In the genomic region with DNA sequence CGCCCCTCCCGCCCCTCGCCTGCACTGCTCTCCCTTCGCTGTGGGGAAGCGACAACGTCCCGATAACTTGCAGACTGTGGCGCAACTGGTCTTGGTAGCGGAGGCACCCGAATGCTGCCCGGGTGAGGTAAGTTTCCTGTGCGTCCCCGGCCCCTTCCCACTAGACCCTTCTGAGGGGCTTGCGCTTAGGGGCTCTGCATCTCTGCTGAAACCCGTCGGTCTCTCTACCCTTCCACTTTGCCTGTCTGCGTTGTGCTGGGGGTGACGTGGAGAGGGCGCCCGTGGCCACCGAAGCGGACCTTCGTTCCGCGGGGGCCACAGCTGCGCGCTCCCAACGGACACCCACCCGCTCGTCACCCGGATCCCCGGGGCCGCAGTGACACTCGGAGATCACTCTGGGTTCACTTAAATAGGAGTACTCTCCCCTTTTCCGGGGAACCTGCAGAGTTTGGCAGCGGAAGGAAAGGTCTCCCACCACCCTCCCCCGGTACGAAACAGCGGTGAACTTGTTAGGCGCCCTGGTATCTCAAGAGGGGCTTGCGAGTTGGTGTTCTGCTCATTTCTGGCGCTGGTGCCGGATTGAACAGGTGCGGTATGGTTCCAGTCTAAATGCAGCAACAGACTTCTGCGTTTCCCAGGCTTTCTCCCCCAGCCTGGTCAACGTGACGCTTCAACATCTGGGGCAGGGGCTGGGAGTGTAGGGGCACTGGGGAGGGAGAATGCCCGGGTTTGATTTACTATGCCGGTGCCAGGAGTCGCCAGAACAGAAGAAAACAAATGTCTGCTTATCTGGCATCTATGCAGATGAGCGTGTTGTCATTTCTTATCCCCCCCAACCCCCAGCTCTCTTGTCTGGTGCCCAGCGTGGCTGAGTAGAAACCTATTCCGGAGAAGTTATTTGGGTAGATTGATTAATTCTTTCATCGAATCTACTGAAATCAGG, we compare ENCODE assay signal across 1 cellular context.
TF ChIP-seq lines count a peak whose summit lies in the region.

No MANE protein-coding gene starts in this region.

TF ChIP-seq in HepG2, 621 proteins besides CTCF, POLR2A, EP300 and RAD21 (continued from another document and continues in another):
- TF ChIP-seq GPN1 (CRISPR knock-in tag; IDR thresholded peaks at IDR 0.05; ENCODE audit: borderline replicate concordance) = no peak
- TF ChIP-seq REL (CRISPR knock-in tag; conservative IDR thresholded peaks at IDR 0.05) = peak; percentile 22; the same call in 1 of the 2 replicates
- peak; percentile 35; the same call in 1 of the 2 replicates for TF ChIP-seq ZNF570 (CRISPR knock-in tag; IDR thresholded peaks at IDR 0.05; ENCODE audit: borderline replicate concordance)
- TF ChIP-seq MIER2 (CRISPR knock-in tag; IDR thresholded peaks at IDR 0.05) = no peak
- TF ChIP-seq SIN3A (IDR thresholded peaks at IDR 0.05; ENCODE audit: borderline replicate concordance, low read depth, low read length) = 0 out of 2 replicates have a peak, but pooled peaks have one; percentile 44
- no peak for TF ChIP-seq ZNF335 (CRISPR knock-in tag; IDR thresholded peaks at IDR 0.05)
- no peak for TF ChIP-seq IRF2 (CRISPR knock-in tag; IDR thresholded peaks at IDR 0.05)
- TF ChIP-seq, protein P1, sequence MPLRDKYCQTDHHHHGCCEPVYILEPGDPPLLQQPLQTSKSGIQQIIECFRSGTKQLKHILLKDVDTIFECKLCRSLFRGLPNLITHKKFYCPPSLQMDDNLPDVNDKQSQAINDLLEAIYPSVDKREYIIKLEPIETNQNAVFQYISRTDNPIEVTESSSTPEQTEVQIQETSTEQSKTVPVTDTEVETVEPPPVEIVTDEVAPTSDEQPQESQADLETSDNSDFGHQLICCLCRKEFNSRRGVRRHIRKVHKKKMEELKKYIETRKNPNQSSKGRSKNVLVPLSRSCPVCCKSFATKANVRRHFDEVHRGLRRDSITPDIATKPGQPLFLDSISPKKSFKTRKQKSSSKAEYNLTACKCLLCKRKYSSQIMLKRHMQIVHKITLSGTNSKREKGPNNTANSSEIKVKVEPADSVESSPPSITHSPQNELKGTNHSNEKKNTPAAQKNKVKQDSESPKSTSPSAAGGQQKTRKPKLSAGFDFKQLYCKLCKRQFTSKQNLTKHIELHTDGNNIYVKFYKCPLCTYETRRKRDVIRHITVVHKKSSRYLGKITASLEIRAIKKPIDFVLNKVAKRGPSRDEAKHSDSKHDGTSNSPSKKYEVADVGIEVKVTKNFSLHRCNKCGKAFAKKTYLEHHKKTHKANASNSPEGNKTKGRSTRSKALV (CRISPR knock-in tag; IDR thresholded peaks at IDR 0.05) = peak; percentile 76
- TF ChIP-seq FOXK1 (CRISPR knock-in tag; IDR thresholded peaks at IDR 0.05; ENCODE audit: borderline replicate concordance, low read depth) = peak; percentile 48; the same call in 1 of the 2 replicates
- TF ChIP-seq, protein P2, sequence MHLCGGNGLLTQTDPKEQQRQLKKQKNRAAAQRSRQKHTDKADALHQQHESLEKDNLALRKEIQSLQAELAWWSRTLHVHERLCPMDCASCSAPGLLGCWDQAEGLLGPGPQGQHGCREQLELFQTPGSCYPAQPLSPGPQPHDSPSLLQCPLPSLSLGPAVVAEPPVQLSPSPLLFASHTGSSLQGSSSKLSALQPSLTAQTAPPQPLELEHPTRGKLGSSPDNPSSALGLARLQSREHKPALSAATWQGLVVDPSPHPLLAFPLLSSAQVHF (CRISPR knock-in tag; IDR thresholded peaks at IDR 0.05) = 0 out of 2 replicates have a peak, but pooled peaks have one; percentile 30
- TF ChIP-seq ZNF343 (CRISPR knock-in tag; IDR thresholded peaks at IDR 0.05) = no peak
- TF ChIP-seq, protein P3, sequence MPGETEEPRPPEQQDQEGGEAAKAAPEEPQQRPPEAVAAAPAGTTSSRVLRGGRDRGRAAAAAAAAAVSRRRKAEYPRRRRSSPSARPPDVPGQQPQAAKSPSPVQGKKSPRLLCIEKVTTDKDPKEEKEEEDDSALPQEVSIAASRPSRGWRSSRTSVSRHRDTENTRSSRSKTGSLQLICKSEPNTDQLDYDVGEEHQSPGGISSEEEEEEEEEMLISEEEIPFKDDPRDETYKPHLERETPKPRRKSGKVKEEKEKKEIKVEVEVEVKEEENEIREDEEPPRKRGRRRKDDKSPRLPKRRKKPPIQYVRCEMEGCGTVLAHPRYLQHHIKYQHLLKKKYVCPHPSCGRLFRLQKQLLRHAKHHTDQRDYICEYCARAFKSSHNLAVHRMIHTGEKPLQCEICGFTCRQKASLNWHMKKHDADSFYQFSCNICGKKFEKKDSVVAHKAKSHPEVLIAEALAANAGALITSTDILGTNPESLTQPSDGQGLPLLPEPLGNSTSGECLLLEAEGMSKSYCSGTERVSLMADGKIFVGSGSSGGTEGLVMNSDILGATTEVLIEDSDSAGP (CRISPR knock-in tag; IDR thresholded peaks at IDR 0.05; ENCODE audit: borderline replicate concordance) = no peak; the same call in 1 of the 2 replicates
- TF ChIP-seq, protein P4, sequence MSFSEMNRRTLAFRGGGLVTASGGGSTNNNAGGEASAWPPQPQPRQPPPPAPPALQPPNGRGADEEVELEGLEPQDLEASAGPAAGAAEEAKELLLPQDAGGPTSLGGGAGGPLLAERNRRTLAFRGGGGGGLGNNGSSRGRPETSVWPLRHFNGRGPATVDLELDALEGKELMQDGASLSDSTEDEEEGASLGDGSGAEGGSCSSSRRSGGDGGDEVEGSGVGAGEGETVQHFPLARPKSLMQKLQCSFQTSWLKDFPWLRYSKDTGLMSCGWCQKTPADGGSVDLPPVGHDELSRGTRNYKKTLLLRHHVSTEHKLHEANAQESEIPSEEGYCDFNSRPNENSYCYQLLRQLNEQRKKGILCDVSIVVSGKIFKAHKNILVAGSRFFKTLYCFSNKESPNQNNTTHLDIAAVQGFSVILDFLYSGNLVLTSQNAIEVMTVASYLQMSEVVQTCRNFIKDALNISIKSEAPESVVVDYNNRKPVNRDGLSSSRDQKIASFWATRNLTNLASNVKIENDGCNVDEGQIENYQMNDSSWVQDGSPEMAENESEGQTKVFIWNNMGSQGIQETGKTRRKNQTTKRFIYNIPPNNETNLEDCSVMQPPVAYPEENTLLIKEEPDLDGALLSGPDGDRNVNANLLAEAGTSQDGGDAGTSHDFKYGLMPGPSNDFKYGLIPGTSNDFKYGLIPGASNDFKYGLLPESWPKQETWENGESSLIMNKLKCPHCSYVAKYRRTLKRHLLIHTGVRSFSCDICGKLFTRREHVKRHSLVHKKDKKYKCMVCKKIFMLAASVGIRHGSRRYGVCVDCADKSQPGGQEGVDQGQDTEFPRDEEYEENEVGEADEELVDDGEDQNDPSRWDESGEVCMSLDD (CRISPR knock-in tag; IDR thresholded peaks at IDR 0.05; ENCODE audit: borderline replicate concordance) = peak; percentile 67; the same call in 1 of the 2 replicates
- 0 out of 2 replicates have a peak, but pooled peaks have one; percentile 23 for TF ChIP-seq HDAC2 (CRISPR knock-in tag; IDR thresholded peaks at IDR 0.05)
- TF ChIP-seq FOXJ3 (CRISPR knock-in tag; IDR thresholded peaks at IDR 0.05; ENCODE audit: borderline replicate concordance) = no peak
- TF ChIP-seq, protein P5, sequence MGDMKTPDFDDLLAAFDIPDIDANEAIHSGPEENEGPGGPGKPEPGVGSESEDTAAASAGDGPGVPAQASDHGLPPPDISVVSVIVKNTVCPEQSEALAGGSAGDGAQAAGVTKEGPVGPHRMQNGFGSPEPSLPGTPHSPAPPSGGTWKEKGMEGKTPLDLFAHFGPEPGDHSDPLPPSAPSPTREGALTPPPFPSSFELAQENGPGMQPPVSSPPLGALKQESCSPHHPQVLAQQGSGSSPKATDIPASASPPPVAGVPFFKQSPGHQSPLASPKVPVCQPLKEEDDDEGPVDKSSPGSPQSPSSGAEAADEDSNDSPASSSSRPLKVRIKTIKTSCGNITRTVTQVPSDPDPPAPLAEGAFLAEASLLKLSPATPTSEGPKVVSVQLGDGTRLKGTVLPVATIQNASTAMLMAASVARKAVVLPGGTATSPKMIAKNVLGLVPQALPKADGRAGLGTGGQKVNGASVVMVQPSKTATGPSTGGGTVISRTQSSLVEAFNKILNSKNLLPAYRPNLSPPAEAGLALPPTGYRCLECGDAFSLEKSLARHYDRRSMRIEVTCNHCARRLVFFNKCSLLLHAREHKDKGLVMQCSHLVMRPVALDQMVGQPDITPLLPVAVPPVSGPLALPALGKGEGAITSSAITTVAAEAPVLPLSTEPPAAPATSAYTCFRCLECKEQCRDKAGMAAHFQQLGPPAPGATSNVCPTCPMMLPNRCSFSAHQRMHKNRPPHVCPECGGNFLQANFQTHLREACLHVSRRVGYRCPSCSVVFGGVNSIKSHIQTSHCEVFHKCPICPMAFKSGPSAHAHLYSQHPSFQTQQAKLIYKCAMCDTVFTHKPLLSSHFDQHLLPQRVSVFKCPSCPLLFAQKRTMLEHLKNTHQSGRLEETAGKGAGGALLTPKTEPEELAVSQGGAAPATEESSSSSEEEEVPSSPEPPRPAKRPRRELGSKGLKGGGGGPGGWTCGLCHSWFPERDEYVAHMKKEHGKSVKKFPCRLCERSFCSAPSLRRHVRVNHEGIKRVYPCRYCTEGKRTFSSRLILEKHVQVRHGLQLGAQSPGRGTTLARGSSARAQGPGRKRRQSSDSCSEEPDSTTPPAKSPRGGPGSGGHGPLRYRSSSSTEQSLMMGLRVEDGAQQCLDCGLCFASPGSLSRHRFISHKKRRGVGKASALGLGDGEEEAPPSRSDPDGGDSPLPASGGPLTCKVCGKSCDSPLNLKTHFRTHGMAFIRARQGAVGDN (CRISPR knock-in tag; IDR thresholded peaks at IDR 0.05) = peak; percentile 50
- TF ChIP-seq ZNF292 (CRISPR knock-in tag; IDR thresholded peaks at IDR 0.05; ENCODE audit: borderline replicate concordance, low read depth) = peak; percentile 92; the same call in 1 of the 2 replicates
- peak; percentile 19 for TF ChIP-seq ASH2L (IDR thresholded peaks at IDR 0.05; ENCODE audit: insufficient read length, low read depth, low read length)
- 0 out of 2 replicates have a peak, but pooled peaks have one; percentile 15 for TF ChIP-seq KDM5A (IDR thresholded peaks at IDR 0.05; ENCODE audit: borderline replicate concordance, low read length)
- TF ChIP-seq SRY (CRISPR knock-in tag; IDR thresholded peaks at IDR 0.05) = no peak; the same call in 1 of the 2 replicates
- 0 out of 2 replicates have a peak, but pooled peaks have one; percentile 32 for TF ChIP-seq FOXC1 (CRISPR knock-in tag; IDR thresholded peaks at IDR 0.05; ENCODE audit: borderline replicate concordance)
- no peak for TF ChIP-seq MAZ (IDR thresholded peaks at IDR 0.05; ENCODE audit: borderline replicate concordance, low read depth, low read length)
- 0 out of 2 replicates have a peak, but pooled peaks have one; percentile 57 for TF ChIP-seq MAZ (CRISPR knock-in tag; IDR thresholded peaks at IDR 0.05; ENCODE audit: low read depth)
- TF ChIP-seq MED13 (CRISPR knock-in tag; IDR thresholded peaks at IDR 0.05) = no peak
- TF ChIP-seq, protein P6, sequence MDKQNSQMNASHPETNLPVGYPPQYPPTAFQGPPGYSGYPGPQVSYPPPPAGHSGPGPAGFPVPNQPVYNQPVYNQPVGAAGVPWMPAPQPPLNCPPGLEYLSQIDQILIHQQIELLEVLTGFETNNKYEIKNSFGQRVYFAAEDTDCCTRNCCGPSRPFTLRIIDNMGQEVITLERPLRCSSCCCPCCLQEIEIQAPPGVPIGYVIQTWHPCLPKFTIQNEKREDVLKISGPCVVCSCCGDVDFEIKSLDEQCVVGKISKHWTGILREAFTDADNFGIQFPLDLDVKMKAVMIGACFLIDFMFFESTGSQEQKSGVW (CRISPR knock-in tag; IDR thresholded peaks at IDR 0.05; ENCODE audit: borderline replicate concordance) = no peak
- 0 out of 2 replicates have a peak, but pooled peaks have one; percentile 27 for TF ChIP-seq GATAD1 (CRISPR knock-in tag; IDR thresholded peaks at IDR 0.05)
- no peak for TF ChIP-seq ARID2 (CRISPR knock-in tag; IDR thresholded peaks at IDR 0.05; ENCODE audit: borderline replicate concordance)
- peak; percentile 51 for TF ChIP-seq GABPB1 (CRISPR knock-in tag; IDR thresholded peaks at IDR 0.05)
- no peak; the same call in none of the 2 replicates for TF ChIP-seq ZSCAN25 (CRISPR knock-in tag; IDR thresholded peaks at IDR 0.05)
- peak; percentile 22; the same call in 1 of the 2 replicates for TF ChIP-seq ZNF768 (CRISPR knock-in tag; IDR thresholded peaks at IDR 0.05)
- peak; percentile 45 for TF ChIP-seq SRSF1 (optimal IDR thresholded peaks at IDR 0.05; ENCODE audit: low read depth, low read length)
- TF ChIP-seq, protein P7, sequence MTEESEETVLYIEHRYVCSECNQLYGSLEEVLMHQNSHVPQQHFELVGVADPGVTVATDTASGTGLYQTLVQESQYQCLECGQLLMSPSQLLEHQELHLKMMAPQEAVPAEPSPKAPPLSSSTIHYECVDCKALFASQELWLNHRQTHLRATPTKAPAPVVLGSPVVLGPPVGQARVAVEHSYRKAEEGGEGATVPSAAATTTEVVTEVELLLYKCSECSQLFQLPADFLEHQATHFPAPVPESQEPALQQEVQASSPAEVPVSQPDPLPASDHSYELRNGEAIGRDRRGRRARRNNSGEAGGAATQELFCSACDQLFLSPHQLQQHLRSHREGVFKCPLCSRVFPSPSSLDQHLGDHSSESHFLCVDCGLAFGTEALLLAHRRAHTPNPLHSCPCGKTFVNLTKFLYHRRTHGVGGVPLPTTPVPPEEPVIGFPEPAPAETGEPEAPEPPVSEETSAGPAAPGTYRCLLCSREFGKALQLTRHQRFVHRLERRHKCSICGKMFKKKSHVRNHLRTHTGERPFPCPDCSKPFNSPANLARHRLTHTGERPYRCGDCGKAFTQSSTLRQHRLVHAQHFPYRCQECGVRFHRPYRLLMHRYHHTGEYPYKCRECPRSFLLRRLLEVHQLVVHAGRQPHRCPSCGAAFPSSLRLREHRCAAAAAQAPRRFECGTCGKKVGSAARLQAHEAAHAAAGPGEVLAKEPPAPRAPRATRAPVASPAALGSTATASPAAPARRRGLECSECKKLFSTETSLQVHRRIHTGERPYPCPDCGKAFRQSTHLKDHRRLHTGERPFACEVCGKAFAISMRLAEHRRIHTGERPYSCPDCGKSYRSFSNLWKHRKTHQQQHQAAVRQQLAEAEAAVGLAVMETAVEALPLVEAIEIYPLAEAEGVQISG (CRISPR knock-in tag; IDR thresholded peaks at IDR 0.05) = peak; percentile 26; the same call in 1 of the 2 replicates
